ENCODE assay signal across 21 cellular contexts in the genomic region with DNA sequence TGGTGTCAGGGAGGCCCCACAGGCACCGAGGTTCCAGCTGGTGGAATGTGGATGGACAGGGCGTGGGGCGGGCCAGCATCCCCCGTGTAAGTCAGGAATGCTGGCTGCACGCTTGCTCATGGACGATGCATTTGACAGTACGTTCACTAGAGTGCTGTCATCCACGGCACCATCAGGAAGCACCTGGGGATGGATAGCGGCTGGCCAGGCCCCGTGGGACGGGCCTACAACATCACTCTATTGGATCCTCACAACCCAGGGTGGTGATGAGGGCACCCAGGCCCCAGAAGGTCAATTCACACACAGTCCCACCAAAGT.
DNase-seq lines count a peak whose midpoint lies in the region; ATAC-seq and TF ChIP-seq lines count a peak whose summit lies in the region.
"Had no signal": no experiment of that assay in that cellular context is flagged by ENCODE, and none has a peak within 500 bp of the region (broad histone marks: within the 10 kb centered on the region; RNA-seq: fewer than 3 reads in every experiment).

No MANE protein-coding gene starts in this region.

- peaks cover 20% of the 10 kb centered on the region for H3K4me1 Mint-ChIP-seq in glutamatergic neuron (ENCODE audit: low read depth, unreplicated experiment)

- H3K36me3 ChIP-seq in heart right ventricle (no peaks in the 10 kb centered on the region), Loucy (ENCODE audit: insufficient read depth, low read length) (no peaks in the 10 kb centered on the region), upper lobe of right lung (no peaks in the 10 kb centered on the region)
- H3K36me3 ChIP-seq: MG63 had no signal

- H3K27ac Mint-ChIP-seq in glutamatergic neuron (ENCODE audit: unreplicated experiment): no peak overlapping the region
- H3K27ac Mint-ChIP-seq: CD8-positive, alpha-beta T cell; HFFc6 had no signal

- peaks cover 14% of the 10 kb centered on the region; the same call in 1 of the 2 replicates for H3K79me2 ChIP-seq in Loucy (ENCODE audit: insufficient read depth, low read length)

- H3F3A ChIP-seq in Loucy (ENCODE audit: low read depth): peaks cover 16% of the 10 kb centered on the region

- H3K4me3 Mint-ChIP-seq in glutamatergic neuron (ENCODE audit: unreplicated experiment): no peak overlapping the region
- H3K4me3 Mint-ChIP-seq: CD8-positive, alpha-beta T cell; HFFc6 had no signal

- peaks cover 0 to 12% (median 0%) of the 10 kb centered on the region in 9 donors for H3K4me1 ChIP-seq in heart right ventricle
- peaks cover 75% of the 10 kb centered on the region for H3K4me1 ChIP-seq in Loucy (ENCODE audit: insufficient read depth, low read length, poor library complexity, severe bottlenecking)
- H3K4me1 ChIP-seq in upper lobe of right lung: no peaks in the 10 kb centered on the region

- H3K9me2 ChIP-seq in Loucy (replicated peaks; ENCODE audit: low read depth, low read length): no peaks in the 10 kb centered on the region

- H2AFZ ChIP-seq in Loucy (ENCODE audit: low read length): no peak overlapping the region

- H3K27me3 ChIP-seq in heart right ventricle (peaks cover 4 to 93% (median 92%) of the 10 kb centered on the region in 7 donors), Loucy (ENCODE audit: insufficient read depth, low read length, poor library complexity, severe bottlenecking) (no peaks in the 10 kb centered on the region), upper lobe of right lung (peaks cover 74% of the 10 kb centered on the region)
- H3K27me3 ChIP-seq: MG63 had no signal

- no peaks in the 10 kb centered on the region for H3K9me3 Mint-ChIP-seq in glutamatergic neuron (ENCODE audit: unreplicated experiment)
- H3K9me3 Mint-ChIP-seq: CD8-positive, alpha-beta T cell; HFFc6 had no signal

- no peaks in the 10 kb centered on the region for H3K36me3 Mint-ChIP-seq in glutamatergic neuron (ENCODE audit: unreplicated experiment)
- H3K36me3 Mint-ChIP-seq: CD8-positive, alpha-beta T cell had no signal

- H3K9me3 ChIP-seq in heart right ventricle (no peaks in the 10 kb centered on the region), Loucy (ENCODE audit: insufficient read depth, low read depth, low read length) (no peaks in the 10 kb centered on the region), upper lobe of right lung (no peaks in the 10 kb centered on the region)
- H3K9me3 ChIP-seq: MG63 had no signal

- H3K9ac ChIP-seq in Loucy (ENCODE audit: low read depth, low read length, poor library complexity, severe bottlenecking): peak overlapping the region; percentile 94

- TF ChIP-seq CTCF in heart right ventricle (IDR thresholded peaks at IDR 0.05): no peak
- TF ChIP-seq CTCF in Loucy (conservative IDR thresholded peaks at IDR 0.05; ENCODE audit: low read length): no peak
- no peak for TF ChIP-seq CTCF in glutamatergic neuron (IDR thresholded peaks at IDR 0.05; ENCODE audit: partially characterized antibody, unreplicated experiment)
- TF ChIP-seq CTCF in upper lobe of right lung (IDR thresholded peaks at IDR 0.05): no peak

- H3K27ac ChIP-seq in heart right ventricle (no peak overlapping the region), upper lobe of right lung (no peak overlapping the region)
- H3K27ac ChIP-seq: HL-60 had no signal

- H3K27me3 Mint-ChIP-seq in glutamatergic neuron (ENCODE audit: unreplicated experiment): peaks cover 5% of the 10 kb centered on the region

- H3K4me3 ChIP-seq in heart right ventricle: no peak overlapping the region
- H3K4me3 ChIP-seq in Loucy (ENCODE audit: low read length, poor library complexity, severe bottlenecking): peak overlapping the region; percentile 61
- H3K4me3 ChIP-seq in upper lobe of right lung: no peak overlapping the region
- H3K4me3 ChIP-seq: MG63 had no signal

- ATAC-seq in Right ventricle myocardium superior (ENCODE audit: poor library complexity) (no peak), heart right ventricle (no peak), upper lobe of right lung (no peak), GM18868 (IDR thresholded peaks at IDR 0.05; ENCODE audit: unreplicated experiment) (no peak)
- ATAC-seq: CD8-positive, alpha-beta T cell had no signal

- intact Hi-C loops in Right ventricle myocardium superior (cut with DNase I) (no loop called here), heart right ventricle (cut with DNase I) (no loop called here), upper lobe of right lung (cut with DNase I) (no loop called here)

- DNase-seq in Right ventricle myocardium superior (peak; percentile 20), heart right ventricle (no peak), glutamatergic neuron (peak; percentile 12), upper lobe of right lung (peak; percentile 55), COR-L47 (lab: John Stamatoyannopoulos, UW) (no peak), NCI-H1417 (lab: John Stamatoyannopoulos, UW) (no peak)
- DNase-seq: 8988T; CD8-positive, alpha-beta T cell; DMS53; H7; HFFc6; IMR-90; Karpas-422; MG63; NCI-H1105; NCI-H1694; NCI-H2081 treated with DMSO at 0.1 percent for 48 hours; SIG-M5 had no signal

- H4K20me1 ChIP-seq in Loucy (ENCODE audit: insufficient read depth, low read length, poor library complexity, severe bottlenecking): no peaks in the 10 kb centered on the region

- H3K4me2 ChIP-seq in Loucy (ENCODE audit: low read depth, low read length, poor library complexity, severe bottlenecking): peak overlapping the region; percentile 89

- WGBS in heart right ventricle, 2 donors: 46% methylated on average over 11 of the region's 11 CpGs

Comparison
In these comparisons a context has a peak if more than half of its experiments do, and no peak if none do; other contexts are left out.
1. DNase-seq: peak in Right ventricle myocardium superior (single experiment), glutamatergic neuron (single experiment) and upper lobe of right lung (single experiment); none in heart right ventricle (0 of 2), COR-L47 (single experiment) and NCI-H1417 (0 of 3).